17 cellular contexts compared by ENCODE assay signal in the genomic region with DNA sequence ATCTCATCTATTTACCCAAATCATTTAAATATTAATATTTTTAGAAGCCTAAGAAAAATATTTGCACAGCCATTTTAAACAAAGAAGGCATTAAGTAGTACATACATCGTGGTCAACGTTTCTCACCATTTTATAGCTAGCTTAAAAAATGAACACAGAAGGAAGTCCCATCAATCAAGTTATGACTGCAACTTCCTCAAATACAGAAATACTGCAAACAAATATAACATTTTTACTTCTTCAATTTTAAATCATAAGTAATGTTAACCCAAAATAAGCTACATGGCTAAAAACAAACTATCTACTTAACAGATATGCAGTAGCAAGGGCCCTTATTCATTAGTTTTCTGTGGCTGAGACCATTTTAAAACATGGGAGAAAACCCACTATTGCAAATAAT. TPM values are rescaled to one million over a fixed set of nuclear protein-coding genes. Genes with fewer than 3 reads are reported as not detected.
A peak's percentile ranks its signal among the peaks of the same experiment; 100 is the strongest.
DNase-seq lines count a peak whose midpoint lies in the region; ATAC-seq and TF ChIP-seq lines count a peak whose summit lies in the region.
"Had no signal": no experiment of that assay in that cellular context is flagged by ENCODE, and none has a peak within 500 bp of the region (broad histone marks: within the 10 kb centered on the region; RNA-seq: fewer than 3 reads in every experiment).

No MANE protein-coding gene starts in this region.

- no peak overlapping the region for H3K4me3 Mint-ChIP-seq in effector memory CD8-positive, alpha-beta T cell
- H3K4me3 Mint-ChIP-seq: activated CD4-positive, alpha-beta memory T cell treated with anti-CD3 and anti-CD28 coated beads for 36 hours; nephron; stimulated activated naive CD8-positive, alpha-beta T cell treated with anti-CD3 and anti-CD28 coated beads, Interleukin-15, Interleukin-2, amounts not matched to agents 100 ng/mL and 50 ng/mL, for 24 hours had no signal

- H3K27me3 ChIP-seq in DOHH2 (ENCODE audit: control insufficient read depth, low read length) = no peaks in the 10 kb centered on the region
- H3K27me3 ChIP-seq: breast epithelium, right atrium auricular region had no signal

- peaks cover 31 to 42% of the 10 kb centered on the region in 2 donors for H3K4me1 Mint-ChIP-seq in effector memory CD8-positive, alpha-beta T cell (ENCODE audit: low read depth in 2 of 2)

- H3K36me3 Mint-ChIP-seq in effector memory CD8-positive, alpha-beta T cell (ENCODE audit: insufficient read depth) = peaks cover 16% of the 10 kb centered on the region

- H3K27ac Mint-ChIP-seq in effector memory CD8-positive, alpha-beta T cell = peak overlapping the region in 1 of 2 donors; percentile 46
- H3K27ac Mint-ChIP-seq: activated CD4-positive, alpha-beta memory T cell treated with anti-CD3 and anti-CD28 coated beads for 36 hours; nephron had no signal

- DNase-seq in NB4 (ENCODE audit: low read depth) (peak; percentile 73), cerebellum (ENCODE audit: low spot score) (no peak), NCI-H1105 (lab: John Stamatoyannopoulos, UW) (no peak), DMS53 treated with DMSO at 0.1 percent for 48 hours (lab: John Stamatoyannopoulos, UW; ENCODE audit: unreplicated experiment) (no peak)
- DNase-seq in effector memory CD8-positive, alpha-beta T cell = no peak
- DNase-seq in activated CD4-positive, alpha-beta T cell treated with anti-CD3 and anti-CD28 coated beads, Interleukin-2, amount 50 U/mL, for 4 hours = no peak
- DNase-seq: activated CD4-positive, alpha-beta memory T cell treated with anti-CD3 and anti-CD28 coated beads for 36 hours; activated gamma-delta T cell; DMS79; NK-92 treated with Interleukin-12 subunit alpha and Interleukin-12 subunit beta, amount 100 ng/mL, for 24 hours; stimulated activated CD4-positive, alpha-beta T cell treated with anti-CD3 and anti-CD28 coated beads, Interleukin-4, amount 100 ng/mL, for 24 hours had no signal

- peaks cover 91% of the 10 kb centered on the region for H3K79me2 ChIP-seq in DOHH2 (ENCODE audit: control insufficient read depth, low read length)

- H3F3A ChIP-seq in DOHH2 (ENCODE audit: control insufficient read depth, insufficient read depth) = peaks cover 42% of the 10 kb centered on the region

- H3K27me3 Mint-ChIP-seq in effector memory CD8-positive, alpha-beta T cell = no peaks in the 10 kb centered on the region
- H3K27me3 Mint-ChIP-seq: activated CD4-positive, alpha-beta memory T cell treated with anti-CD3 and anti-CD28 coated beads for 36 hours; stimulated activated naive CD8-positive, alpha-beta T cell treated with anti-CD3 and anti-CD28 coated beads, Interleukin-15, Interleukin-2, amounts not matched to agents 100 ng/mL and 50 ng/mL, for 24 hours had no signal

- peaks cover 6% of the 10 kb centered on the region; the same call in 1 of the 2 replicates for H3K36me3 ChIP-seq in DOHH2 (ENCODE audit: control insufficient read depth, low read length)
- H3K36me3 ChIP-seq: breast epithelium, right atrium auricular region had no signal

- TF ChIP-seq CTCF in DOHH2 (IDR thresholded peaks at IDR 0.05; ENCODE audit: low read depth, low read length, poor library complexity, severe bottlenecking) (no peak), NB4 (IDR thresholded peaks at IDR 0.05; ENCODE audit: low read depth, low read length) (no peak)

- H3K9me3 Mint-ChIP-seq in effector memory CD8-positive, alpha-beta T cell = no peaks in the 10 kb centered on the region
- H3K9me3 Mint-ChIP-seq: activated CD4-positive, alpha-beta memory T cell treated with anti-CD3 and anti-CD28 coated beads for 36 hours; nephron; stimulated activated naive CD8-positive, alpha-beta T cell treated with anti-CD3 and anti-CD28 coated beads, Interleukin-15, Interleukin-2, amounts not matched to agents 100 ng/mL and 50 ng/mL, for 24 hours had no signal

- peak overlapping the region; percentile 94 for H3K27ac ChIP-seq in DOHH2 (ENCODE audit: low read depth, low read length)
- H3K27ac ChIP-seq: breast epithelium, right atrium auricular region had no signal

- no peaks in the 10 kb centered on the region for H4K20me1 ChIP-seq in DOHH2 (ENCODE audit: control insufficient read depth, insufficient read depth, low read depth, low read length)

- ATAC-seq in GM21723 (IDR thresholded peaks at IDR 0.05; ENCODE audit: unreplicated experiment) = peak; percentile 48
- peak; percentile 29 for ATAC-seq in effector memory CD8-positive, alpha-beta T cell (replicated peaks)

- no peaks in the 10 kb centered on the region for H3K9me2 ChIP-seq in DOHH2 (replicated peaks; ENCODE audit: control insufficient read depth, low read length)

- H3K4me2 ChIP-seq in DOHH2 (ENCODE audit: low read length) = peak overlapping the region; percentile 73

- H3K4me1 ChIP-seq in DOHH2 (ENCODE audit: control insufficient read depth, low read length) = peaks cover 95% of the 10 kb centered on the region
- H3K4me1 ChIP-seq: breast epithelium had no signal

- peak overlapping the region; percentile 68 for H3K4me3 ChIP-seq in DOHH2 (ENCODE audit: low read length)
- no peak overlapping the region for H3K4me3 ChIP-seq in NB4 (ENCODE audit: low read depth, low read length)
- H3K4me3 ChIP-seq: breast epithelium, right atrium auricular region had no signal

- TF ChIP-seq POLR2A in NB4 (IDR thresholded peaks at IDR 0.05; ENCODE audit: extremely low read depth, insufficient read length) = no peak

- H3K9me3 ChIP-seq in DOHH2 (ENCODE audit: control insufficient read depth, insufficient read depth, low read length) = no peaks in the 10 kb centered on the region
- H3K9me3 ChIP-seq: breast epithelium, right atrium auricular region had no signal

RNA-seq across cellular contexts. Expression of a gene that starts 30.6 kb away (rescaled TPM):
- total RNA-seq in cerebellum = 17.1 TPM
